Comparison of ENCODE assay signal across 37 cellular contexts in genomic region chr1:6835139-6835538, GRCh38.
"Had no signal": no experiment of that assay in that cellular context is flagged by ENCODE, and none has a peak within 500 bp of the region (broad histone marks: within the 10 kb centered on the region; RNA-seq: fewer than 3 reads in every experiment).

No MANE protein-coding gene starts in this region.

- H3K4me3 Mint-ChIP-seq: activated B cell treated with CpG ODN at 0.5 μM for 24 hours; activated CD4-positive, alpha-beta memory T cell treated with anti-CD3 and anti-CD28 coated beads for 36 hours; activated CD4-positive, alpha-beta T cell treated with anti-CD3 and anti-CD28 coated beads, Interleukin-2, amount 10 ng/mL, durations not matched to agents 24 days and 14 days; activated CD8-positive, alpha-beta T cell treated with anti-CD3 and anti-CD28 coated beads for 36 hours; activated naive CD4-positive, alpha-beta T cell treated with anti-CD3 and anti-CD28 coated beads for 36 hours; activated naive CD8-positive, alpha-beta T cell treated with anti-CD3 and anti-CD28 coated beads for 36 hours; activated T-cell treated with anti-CD3 and anti-CD28 coated beads, Interleukin-2, amount 50 U/mL, for 4 hours; activated T-cell treated with anti-CD3 and anti-CD28 coated beads, Interleukin-2, amount 50 U/mL, for 72 hours; activated T-helper 1 cell treated with anti-CD3 and anti-CD28 coated beads, Interleukin-12 subunit alpha, Interleukin-12 subunit beta, Interleukin-2, Interleukin-4 antibody, amounts not matched to agents 30 ng/mL and 10 ng/mL and 1 ng/mL, durations not matched to agents 14 hours and 24 hours and 36 hours; activated T-helper 17 cell treated with anti-CD3 and anti-CD28 coated beads, Interleukin-2, amount 50 U/mL, for 72 hours; central memory CD8-positive, alpha-beta T cell; T-helper 1 cell treated with Interleukin-12 subunit alpha and Interleukin-12 subunit beta and Interleukin-4 antibody, amounts not matched to agents 30 μg/mL and 1 μg/mL, for 36 hours; T-helper 2 cell treated with Interferon-gamma antibody and Interleukin-4, amounts not matched to agents 5 μg/mL and 100 μg/mL, for 36 hours had no signal

- H3K36me3 ChIP-seq: adrenal gland, brain microvascular endothelial cell, breast epithelium had no signal

- H3K27ac ChIP-seq: adrenal gland, body of pancreas, brain microvascular endothelial cell, breast epithelium, VCaP had no signal

- H3K27me3 Mint-ChIP-seq: activated B cell treated with CpG ODN at 0.5 μM for 24 hours; activated CD4-positive, alpha-beta memory T cell treated with anti-CD3 and anti-CD28 coated beads for 36 hours; activated CD4-positive, alpha-beta T cell treated with anti-CD3 and anti-CD28 coated beads, Interleukin-2, amount 10 ng/mL, durations not matched to agents 24 days and 14 days; activated CD8-positive, alpha-beta T cell treated with anti-CD3 and anti-CD28 coated beads for 36 hours; activated naive CD8-positive, alpha-beta T cell treated with anti-CD3 and anti-CD28 coated beads for 36 hours; activated T-helper 17 cell treated with anti-CD3 and anti-CD28 coated beads, Interleukin-2, amount 50 U/mL, for 72 hours; central memory CD8-positive, alpha-beta T cell had no signal

- H3K27ac Mint-ChIP-seq: activated B cell treated with CpG ODN at 0.5 μM for 24 hours; activated CD4-positive, alpha-beta memory T cell treated with anti-CD3 and anti-CD28 coated beads for 36 hours; activated CD4-positive, alpha-beta T cell treated with anti-CD3 and anti-CD28 coated beads, Interleukin-2, amount 10 ng/mL, durations not matched to agents 24 days and 14 days; activated CD8-positive, alpha-beta T cell treated with anti-CD3 and anti-CD28 coated beads for 36 hours; activated naive CD4-positive, alpha-beta T cell treated with anti-CD3 and anti-CD28 coated beads for 36 hours; activated naive CD4-positive, alpha-beta T cell treated with anti-CD3 and anti-CD28 coated beads, Interleukin-2, amount 50 U/mL, for 72 hours; activated naive CD8-positive, alpha-beta T cell treated with anti-CD3 and anti-CD28 coated beads for 36 hours; activated T-cell treated with anti-CD3 and anti-CD28 coated beads, Interleukin-2, amount 50 U/mL, for 72 hours; activated T-helper 1 cell treated with anti-CD3 and anti-CD28 coated beads, Interleukin-12 subunit alpha, Interleukin-12 subunit beta, Interleukin-2, Interleukin-4 antibody, amounts not matched to agents 30 ng/mL and 10 ng/mL and 1 ng/mL, durations not matched to agents 14 hours and 24 hours and 36 hours; activated T-helper 17 cell treated with anti-CD3 and anti-CD28 coated beads, Interleukin-2, amount 50 U/mL, for 72 hours; T-helper 1 cell treated with Interleukin-12 subunit alpha and Interleukin-12 subunit beta and Interleukin-4 antibody, amounts not matched to agents 30 μg/mL and 1 μg/mL, for 36 hours; T-helper 2 cell treated with Interferon-gamma antibody and Interleukin-4, amounts not matched to agents 5 μg/mL and 100 μg/mL, for 36 hours had no signal

- H3K9me3 Mint-ChIP-seq: activated B cell treated with CpG ODN at 0.5 μM for 24 hours; activated CD4-positive, alpha-beta memory T cell treated with anti-CD3 and anti-CD28 coated beads for 36 hours; activated CD4-positive, alpha-beta T cell treated with anti-CD3 and anti-CD28 coated beads, Interleukin-2, amount 10 ng/mL, durations not matched to agents 24 days and 14 days; activated CD8-positive, alpha-beta T cell treated with anti-CD3 and anti-CD28 coated beads for 36 hours; activated naive CD4-positive, alpha-beta T cell treated with anti-CD3 and anti-CD28 coated beads for 36 hours; activated naive CD4-positive, alpha-beta T cell treated with anti-CD3 and anti-CD28 coated beads, Interleukin-2, amount 50 U/mL, for 72 hours; activated naive CD8-positive, alpha-beta T cell treated with anti-CD3 and anti-CD28 coated beads for 36 hours; activated T-cell treated with anti-CD3 and anti-CD28 coated beads, Interleukin-2, amount 50 U/mL, for 4 hours; activated T-cell treated with anti-CD3 and anti-CD28 coated beads, Interleukin-2, amount 50 U/mL, for 72 hours; activated T-helper 1 cell treated with anti-CD3 and anti-CD28 coated beads, Interleukin-12 subunit alpha, Interleukin-12 subunit beta, Interleukin-2, Interleukin-4 antibody, amounts not matched to agents 30 ng/mL and 10 ng/mL and 1 ng/mL, durations not matched to agents 14 hours and 24 hours and 36 hours; activated T-helper 17 cell treated with anti-CD3 and anti-CD28 coated beads, Interleukin-2, amount 50 U/mL, for 72 hours; central memory CD8-positive, alpha-beta T cell; T-helper 1 cell treated with Interleukin-12 subunit alpha and Interleukin-12 subunit beta and Interleukin-4 antibody, amounts not matched to agents 30 μg/mL and 1 μg/mL, for 36 hours; T-helper 2 cell treated with Interferon-gamma antibody and Interleukin-4, amounts not matched to agents 5 μg/mL and 100 μg/mL, for 36 hours had no signal

- H3K36me3 Mint-ChIP-seq: activated naive CD4-positive, alpha-beta T cell treated with anti-CD3 and anti-CD28 coated beads, Interleukin-2, amount 50 U/mL, for 72 hours had no signal

- DNase-seq: activated B cell treated with CpG ODN at 0.5 μM for 24 hours; activated CD4-positive, alpha-beta memory T cell treated with anti-CD3 and anti-CD28 coated beads for 36 hours; activated CD4-positive, alpha-beta T cell treated with anti-CD3 and anti-CD28 coated beads for 4 hours; activated CD4-positive, alpha-beta T cell treated with anti-CD3 and anti-CD28 coated beads, Interleukin-2, amount 10 ng/mL, durations not matched to agents 24 days and 14 days; activated CD4-positive, alpha-beta T cell treated with anti-CD3 and anti-CD28 coated beads, Interleukin-2, amount 50 U/mL, for 1 hour; activated CD4-positive, alpha-beta T cell treated with anti-CD3 and anti-CD28 coated beads, Interleukin-2, amount 50 U/mL, for 4 hours; activated CD4-positive, CD25-positive, alpha-beta regulatory T cell treated with anti-CD3 and anti-CD28 coated beads, Interleukin-2, amount 50 U/mL, for 72 hours; activated CD8-positive, alpha-beta memory T cell treated with anti-CD3 and anti-CD28 coated beads, Interleukin-2, amount 50 U/mL, for 4 hours; activated CD8-positive, alpha-beta T cell treated with anti-CD3 and anti-CD28 coated beads for 36 hours; activated effector memory CD4-positive, alpha-beta T cell treated with anti-CD3 and anti-CD28 coated beads, Interleukin-2, amount 50 U/mL, for 16 hours; activated gamma-delta T cell treated with Interleukin-2 at 50 U/mL for 16 hours; activated naive CD4-positive, alpha-beta T cell; activated naive CD4-positive, alpha-beta T cell treated with anti-CD3 and anti-CD28 coated beads for 36 hours; activated naive CD4-positive, alpha-beta T cell treated with anti-CD3 and anti-CD28 coated beads, Interleukin-2, amount 50 U/mL, for 16 hours; activated naive CD8-positive, alpha-beta T cell treated with anti-CD3 and anti-CD28 coated beads for 36 hours; activated T-cell treated with anti-CD3 and anti-CD28 coated beads for 4 hours; activated T-cell treated with anti-CD3 and anti-CD28 coated beads, Interleukin-2, amount 50 U/mL, for 1 hour; activated T-cell treated with anti-CD3 and anti-CD28 coated beads, Interleukin-2, amount 50 U/mL, for 4 hours; activated T-cell treated with anti-CD3 and anti-CD28 coated beads, Interleukin-2, amount 50 U/mL, for 72 hours; adrenal gland; amniotic stem cell; aorta; body of pancreas; brain microvascular endothelial cell; caudate nucleus; cerebellar nuclear complex; T-helper 1 cell; T-helper 2 cell; T-helper 9 cell had no signal

- H3K9me3 ChIP-seq: adrenal gland, body of pancreas, breast epithelium had no signal

- H3K4me3 ChIP-seq: adrenal gland, body of pancreas, breast epithelium had no signal

- H3K4me1 ChIP-seq: breast epithelium had no signal

- H3K27me3 ChIP-seq: adrenal gland, body of pancreas, brain microvascular endothelial cell, breast epithelium had no signal
